ENCODE assay signal across 23 cellular contexts in genomic region chr11:28961726-28962125, GRCh38.
"Had no signal": no experiment of that assay in that cellular context is flagged by ENCODE, and none has a peak within 500 bp of the region (broad histone marks: within the 10 kb centered on the region; RNA-seq: fewer than 3 reads in every experiment).

No MANE protein-coding gene starts in this region.

- H3K27me3 ChIP-seq: ascending aorta, body of pancreas, Peyer's patch had no signal

- H3K27ac ChIP-seq: ascending aorta, body of pancreas, Peyer's patch, RWPE1 had no signal

- DNase-seq: activated CD4-positive, alpha-beta T cell treated with anti-CD3 and anti-CD28 coated beads for 48 hours; activated CD4-positive, alpha-beta T cell treated with anti-CD3 and anti-CD28 coated beads, Interleukin-2, amount 50 U/mL, for 4 hours; activated CD8-positive, alpha-beta memory T cell treated with anti-CD3 and anti-CD28 coated beads, Interleukin-2, amount 50 U/mL, for 48 hours; activated CD8-positive, alpha-beta T cell treated with anti-CD3 and anti-CD28 coated beads, Interleukin-2, amount 10 ng/mL, durations not matched to agents 7 days and 5 days; activated naive CD4-positive, alpha-beta T cell treated with anti-CD3 and anti-CD28 coated beads, Interleukin-2, amount 50 U/mL, for 16 hours; activated naive CD8-positive, alpha-beta T cell treated with anti-CD3 and anti-CD28 coated beads, Interleukin-2, amount 10 ng/mL, durations not matched to agents 7 days and 5 days; activated T-cell treated with anti-CD3 and anti-CD28 coated beads, Interleukin-2, amount 50 U/mL, for 1 hour; amniotic stem cell; body of pancreas; Karpas-422; MM.1S; NCI-H1105 treated with DMSO at 0.1 percent for 48 hours; NCI-H1436 treated with DMSO at 0.1 percent for 48 hours; NCI-H187; NCI-H2081; NCI-H510A treated with DMSO at 0.1 percent for 48 hours; NK-92 treated with Interleukin-12 subunit alpha and Interleukin-12 subunit beta, amount 100 ng/mL, for 24 hours; OCI-M1; Peyer's patch; SHP77 treated with DMSO at 0.1 percent for 48 hours had no signal

- H3K36me3 ChIP-seq: ascending aorta, Peyer's patch had no signal

- H3K4me3 ChIP-seq: ascending aorta, body of pancreas, Peyer's patch had no signal

- ATAC-seq: activated CD4-positive, CD25-positive, alpha-beta regulatory T cell treated with anti-CD3 and anti-CD28 coated beads, Interleukin-2, amount 50 U/mL, for 24 hours; activated CD8-positive, alpha-beta T cell treated with anti-CD3 and anti-CD28 coated beads, Interleukin-2, amount 10 ng/mL, durations not matched to agents 7 days and 5 days; body of pancreas had no signal

- H3K4me1 ChIP-seq: ascending aorta, body of pancreas, Peyer's patch had no signal

- H3K9me3 ChIP-seq: ascending aorta, body of pancreas, Peyer's patch had no signal
